Comparison of ENCODE assay signal across 8 cellular contexts in genomic region chr6:137415127-137415833, GRCh38.
DNase-seq lines count a peak whose midpoint lies in the region; ATAC-seq, FAIRE-seq and TF ChIP-seq lines count a peak whose summit lies in the region.

No MANE protein-coding gene starts in this region.

- CTCF ChIA-PET in BJ (lab: Yijun Ruan, JAX), result interaction anchor here (0.5 to 1.8 kb wide), 9 partner anchors 10 to 420 kb away, joined by 3 to 8 read pairs (median 4); no protein-coding TSS in a partner anchor

- no peaks in the 10 kb centered on the region for H3K4me1 ChIP-seq in kidney (ENCODE audit: control insufficient read depth in 1 of 2, insufficient read depth in 1 of 2, low read depth in 1 of 2, low read length in 2 of 2)

- H3K36me3 ChIP-seq in BJ (ENCODE audit: control insufficient read depth, insufficient read depth, low read length) (no peaks in the 10 kb centered on the region), kidney (ENCODE audit: control insufficient read depth in 1 of 2, insufficient read depth in 2 of 2, low read length in 2 of 2) (no peaks in the 10 kb centered on the region)

- ATAC-seq in GM19372 (IDR thresholded peaks at IDR 0.05; ENCODE audit: low read depth, unreplicated experiment), result peak; percentile 88

- FAIRE-seq in HTR-8/SVneo (lab: Jason Lieb, UNC) (no peak), kidney (lab: Jason Lieb, UNC) (no peak)

- no peak overlapping the region for H3K27ac ChIP-seq in kidney (ENCODE audit: low read depth in 2 of 2, low read length in 2 of 2)

- peak overlapping the region in 1 of 2 donors; percentile 3 for H3K9ac ChIP-seq in kidney (ENCODE audit: low read length in 2 of 2)

- intact Hi-C loops in kidney (cut with DNase I), result no loop called here

- POLR2A ChIA-PET in BJ (lab: Charles Lee), result no interaction called here

- peaks cover 2% of the 10 kb centered on the region; the same call in 1 of the 2 replicates for H3K27me3 ChIP-seq in BJ (ENCODE audit: control insufficient read depth, insufficient read depth, low read length)

- H3K4me3 ChIP-seq in BJ (ENCODE audit: low read depth, low read length) (peak overlapping the region; percentile 38), kidney (ENCODE audit: low read length in 2 of 2) (peak overlapping the region; percentile 54 to 63)

- DNase-seq in BJ (ENCODE audit: low read depth) (peak; percentile 8), HTR-8/SVneo (ENCODE audit: insufficient read length, low spot score) (peak; percentile 17), kidney (no peak), NCI-H1092 (lab: John Stamatoyannopoulos, UW) (no peak)
- DNase-seq in activated CD4-positive, CD25-positive, alpha-beta regulatory T cell (lab: John Stamatoyannopoulos, UW), result peak; percentile 7 to 26 (median 16)
- DNase-seq in central memory CD4-positive, alpha-beta T cell, result peak; percentile 63
- peak; percentile 17 to 34 for DNase-seq in stimulated activated CD4-positive, alpha-beta T cell treated with anti-CD3 and anti-CD28 coated beads, Interleukin-1b, Interleukin-23, amount 100 ng/mL, for 1 hour (ENCODE audit: low read depth in 2 of 2)

- H3K9me3 ChIP-seq in kidney (ENCODE audit: control insufficient read depth in 1 of 2, low read length in 2 of 2), result no peaks in the 10 kb centered on the region

- TF ChIP-seq CTCF in BJ (IDR thresholded peaks at IDR 0.05; ENCODE audit: insufficient read depth, low read depth, low read length) (peak; percentile 81), kidney (IDR thresholded peaks at IDR 0.05; ENCODE audit: borderline replicate concordance, extremely low read depth, insufficient read depth) (peak; percentile 45)

Comparison
In these comparisons a context has a peak if more than half of its experiments do, and no peak if none do; other contexts are left out.
1. DNase-seq: peak in BJ (single experiment), HTR-8/SVneo (single experiment), activated CD4-positive, CD25-positive, alpha-beta regulatory T cell (4 of 4), central memory CD4-positive, alpha-beta T cell (single experiment) and stimulated activated CD4-positive, alpha-beta T cell treated with anti-CD3 and anti-CD28 coated beads, Interleukin-1b, Interleukin-23, amount 100 ng/mL, for 1 hour (2 of 2); none in kidney (single experiment) and NCI-H1092 (single experiment).